ENCODE assay signal across 12 cellular contexts in the genomic region with DNA sequence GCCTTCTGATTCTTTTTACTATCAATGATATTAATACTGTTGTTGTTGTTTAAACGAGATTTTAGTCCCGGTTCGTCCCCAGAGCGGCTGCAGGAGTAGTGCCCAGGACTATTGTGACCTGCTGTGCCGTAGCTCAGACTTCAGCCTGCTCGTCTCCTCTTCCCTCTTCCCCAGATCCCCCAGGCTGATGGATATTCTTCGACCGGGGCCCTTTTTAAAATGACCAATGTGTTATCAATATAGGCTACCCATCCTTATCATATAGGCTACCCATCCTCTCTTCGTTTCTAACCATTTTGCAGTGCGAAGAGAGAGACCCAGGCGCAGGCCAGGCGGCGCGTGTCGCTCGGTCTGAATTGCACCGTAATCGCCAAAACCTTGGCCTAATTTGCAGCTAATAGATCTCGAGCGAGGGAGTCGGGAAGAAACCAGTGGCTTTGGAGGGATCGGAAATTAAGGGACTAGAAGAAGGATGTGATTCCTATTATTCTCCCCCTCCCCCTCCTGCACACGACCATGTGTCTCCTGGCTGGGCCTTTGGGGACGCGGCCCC. TPM values are rescaled to one million over a fixed set of nuclear protein-coding genes. Genes with fewer than 3 reads are reported as not detected.
DNase-seq lines count a peak whose midpoint lies in the region; ATAC-seq and TF ChIP-seq lines count a peak whose summit lies in the region.
"Had no signal": no experiment of that assay in that cellular context is flagged by ENCODE, and none has a peak within 500 bp of the region (broad histone marks: within the 10 kb centered on the region; RNA-seq: fewer than 3 reads in every experiment).

No MANE protein-coding gene starts in this region.

- peak overlapping the region in 1 of 2 experiments; percentile 27 for H2BK12ac ChIP-seq in mesenchymal stem cell (ENCODE audit: low read length in 2 of 2)

- H3K27ac ChIP-seq in IMR-90 (ENCODE audit: insufficient read depth, low read length) (peak overlapping the region; percentile 89), colonic mucosa (peak overlapping the region; percentile 63), mesenchymal stem cell (ENCODE audit: low read length, poor library complexity, severe bottlenecking) (peak overlapping the region; percentile 60), suprapubic skin (peak overlapping the region; percentile 84), RWPE1 (no peak overlapping the region)

- H3K23ac ChIP-seq in IMR-90 (ENCODE audit: low read depth, low read length) (peak overlapping the region; percentile 35; the same call in 1 of the 2 replicates), mesenchymal stem cell (ENCODE audit: low read length in 2 of 2) (no peak overlapping the region)

- no peak overlapping the region for H2BK20ac ChIP-seq in IMR-90 (ENCODE audit: low read depth, low read length)

- TF ChIP-seq CTCF in IMR-90 (conservative IDR thresholded peaks at IDR 0.05; ENCODE audit: low read depth, low read length) (no peak), colonic mucosa (IDR thresholded peaks at IDR 0.05) (no peak), suprapubic skin (IDR thresholded peaks at IDR 0.05) (no peak), RWPE1 (conservative IDR thresholded peaks at IDR 0.05; ENCODE audit: low read depth) (no peak)

- TF ChIP-seq EP300 in suprapubic skin (IDR thresholded peaks at IDR 0.05), result no peak

- no peak for ATAC-seq in IMR-90 (ENCODE audit: low read depth)
- ATAC-seq: activated CD8-positive, alpha-beta T cell treated with anti-CD3 and anti-CD28 coated beads, Interleukin-2, amount 10 ng/mL, durations not matched to agents 7 days and 5 days had no signal

- H2BK5ac ChIP-seq in IMR-90 (ENCODE audit: low read depth, low read length, poor library complexity, severe bottlenecking) (no peak overlapping the region), mesenchymal stem cell (ENCODE audit: low read depth, low read length, poor library complexity, severe bottlenecking) (no peak overlapping the region)

- no peak overlapping the region for H3K56ac ChIP-seq in IMR-90 (ENCODE audit: extremely low read depth, insufficient read depth, low read length)

- H2BK120ac ChIP-seq in IMR-90 (ENCODE audit: low read depth, low read length) (peak overlapping the region; percentile 40; the same call in 1 of the 2 replicates), mesenchymal stem cell (ENCODE audit: low read depth, low read length) (peak overlapping the region; percentile 27)

- H3K4me2 ChIP-seq in IMR-90 (ENCODE audit: low read depth, low read length) (peak overlapping the region; percentile 89; the same call in 1 of the 2 replicates), mesenchymal stem cell (ENCODE audit: low read length, poor library complexity, severe bottlenecking) (peak overlapping the region; percentile 98)

- H3K36me3 ChIP-seq in IMR-90 (ENCODE audit: control insufficient read depth, insufficient read depth, low read length) (peaks cover 9% of the 10 kb centered on the region), colonic mucosa (no peaks in the 10 kb centered on the region), mesenchymal stem cell (ENCODE audit: control insufficient read depth in 1 of 2, insufficient read depth in 2 of 2, low read depth in 1 of 2, low read length in 2 of 2) (peaks cover 13 to 23% of the 10 kb centered on the region in 2 experiments), suprapubic skin (no peaks in the 10 kb centered on the region)

- H3K4ac ChIP-seq in IMR-90 (ENCODE audit: low read depth, low read length) (peak overlapping the region; percentile 57), mesenchymal stem cell (ENCODE audit: low read depth in 1 of 2, low read length in 2 of 2) (peak overlapping the region; percentile 46 to 81)

- TF ChIP-seq POLR2A in IMR-90 (IDR thresholded peaks at IDR 0.05; ENCODE audit: low read depth, low read length) (0 out of 2 replicates have a peak, but pooled peaks have one; percentile 5), suprapubic skin (IDR thresholded peaks at IDR 0.05) (no peak)

- peak overlapping the region; percentile 14; the same call in 1 of the 2 replicates for H4K5ac ChIP-seq in IMR-90 (ENCODE audit: low read depth, low read length)

- H3K4me1 ChIP-seq in IMR-90 (ENCODE audit: control insufficient read depth, insufficient read depth, low read length) (peaks cover 17% of the 10 kb centered on the region), colonic mucosa (peaks cover 4% of the 10 kb centered on the region), mesenchymal stem cell (ENCODE audit: control insufficient read depth, insufficient read depth, low read depth, low read length) (peaks cover 39% of the 10 kb centered on the region), suprapubic skin (peaks cover 29% of the 10 kb centered on the region)

- peak overlapping the region; percentile 87 for H2AK9ac ChIP-seq in IMR-90 (replicated peaks; ENCODE audit: low read depth, low read length, poor library complexity)

- H4K91ac ChIP-seq in IMR-90 (ENCODE audit: insufficient read depth, low read depth, low read length), result no peak overlapping the region
- peak overlapping the region; percentile 54 for H4K91ac ChIP-seq in mesenchymal stem cell (ENCODE audit: low read length)

- H3K14ac ChIP-seq in IMR-90 (replicated peaks; ENCODE audit: low read depth, low read length) (no peak overlapping the region), mesenchymal stem cell (ENCODE audit: low read length in 2 of 2) (no peak overlapping the region)

- no peak overlapping the region for H3K18ac ChIP-seq in IMR-90 (ENCODE audit: low read depth, low read length)
- H3K18ac ChIP-seq in mesenchymal stem cell (ENCODE audit: low read depth in 1 of 2, low read length in 2 of 2), result peak overlapping the region; percentile 31 to 93

- BruUV-seq in IMR-90 (replicated peaks; lab: Mats Ljungman, UMichigan), result no TSS peak

- no peaks in the 10 kb centered on the region for H3K9me1 ChIP-seq in IMR-90 (ENCODE audit: insufficient read depth, low read length)

- in situ Hi-C loops in IMR-90 (cut with MboI; ENCODE audit: low sequenced_read_pairs), result no loop called here

- CTCF ChIA-PET in IMR-90 (lab: Yijun Ruan, JAX) (no interaction called here), RWPE1 (lab: Yijun Ruan, JAX) (interaction anchor here (0.6 kb wide), 2 partner anchors 10 to 1236 kb away, joined by 3 to 4 read pairs; no protein-coding TSS in a partner anchor)

- H3K79me1 ChIP-seq in IMR-90 (ENCODE audit: low read depth in 1 of 2, low read length in 2 of 2) (peaks cover 22 to 58% of the 10 kb centered on the region in 2 experiments), mesenchymal stem cell (replicated peaks; ENCODE audit: low read length, poor library complexity, severe bottlenecking) (peaks cover 10% of the 10 kb centered on the region)

- 92% methylated on average over 4 of the region's 25 CpGs; no CpG with 5 or more reads in 1 of the 2 experiments for WGBS in IMR-90 (ENCODE audit: extremely low coverage in 2 of 2, insufficient read length in 1 of 2), 2 experiments
- WGBS in mesenchymal stem cell, result 33% methylated on average over 19 of the region's 25 CpGs
- WGBS in suprapubic skin, result 77% methylated on average over 25 of the region's 25 CpGs

- H3K27me3 ChIP-seq in IMR-90 (ENCODE audit: control insufficient read depth, insufficient read depth, low read length), result no peaks in the 10 kb centered on the region
- peaks cover 21% of the 10 kb centered on the region for H3K27me3 ChIP-seq in colonic mucosa
- no peaks in the 10 kb centered on the region for H3K27me3 ChIP-seq in mesenchymal stem cell (ENCODE audit: control insufficient read depth in 1 of 2, insufficient read depth in 1 of 2, low read length in 2 of 2)
- peaks cover 57% of the 10 kb centered on the region for H3K27me3 ChIP-seq in suprapubic skin
- H3K27me3 ChIP-seq: SJCRH30 had no signal

- H4K8ac ChIP-seq in IMR-90 (ENCODE audit: low read depth in 2 of 2, low read length in 2 of 2) (peak overlapping the region; percentile 61 to 94; a peak in 2 of 4 replicates), mesenchymal stem cell (ENCODE audit: low read length) (peak overlapping the region; percentile 83)

- dilution Hi-C loops in IMR-90 (cut with HindIII; ENCODE audit: low sequenced_read_pairs, unreplicated experiment), result no loop called here

- H2BK15ac ChIP-seq in IMR-90 (ENCODE audit: low read depth, low read length) (no peak overlapping the region), mesenchymal stem cell (ENCODE audit: low read depth, poor library complexity, severe bottlenecking) (peak overlapping the region; percentile 46)

- DNase-seq in IMR-90 (no peak), colonic mucosa (no peak), mesenchymal stem cell (no peak), suprapubic skin (ENCODE audit: low spot score in 2 of 2) (no peak), RKO (ENCODE audit: low spot score) (no peak), NCI-H2196 treated with DMSO at 0.1 percent for 48 hours (lab: John Stamatoyannopoulos, UW; ENCODE audit: unreplicated experiment) (no peak), GM19238 (ENCODE audit: insufficient read length, low spot score) (no peak), RWPE1 (ENCODE audit: low spot score) (no peak)
- DNase-seq: activated CD8-positive, alpha-beta T cell treated with anti-CD3 and anti-CD28 coated beads, Interleukin-2, amount 10 ng/mL, durations not matched to agents 7 days and 5 days; DMS79; NCI-H2227 treated with DMSO at 0.1 percent for 48 hours; SJCRH30 had no signal

- H2AK5ac ChIP-seq in IMR-90 (ENCODE audit: low read depth, low read length) (0 out of 2 replicates have a peak overlapping the region, but pooled peaks have one; percentile 27), mesenchymal stem cell (ENCODE audit: low read length, severe bottlenecking) (peak overlapping the region; percentile 17)

- H2AFZ ChIP-seq in IMR-90 (replicated peaks; ENCODE audit: low read length, poor library complexity), result peak overlapping the region; percentile 89
- no peak overlapping the region for H2AFZ ChIP-seq in mesenchymal stem cell (ENCODE audit: low read depth, low read length)

- intact Hi-C loops in IMR-90 (cut with micrococcal nuclease), result loop anchor here (10.0 kb wide), 1 partner anchor 1941 kb away; no protein-coding TSS in a partner anchor
- intact Hi-C loops in colonic mucosa (cut with DNase I), result loop anchor here (10.0 kb wide), 1 partner anchor 1401 kb away; no protein-coding TSS in a partner anchor

- H4K20me1 ChIP-seq in IMR-90 (ENCODE audit: insufficient read depth, low read length), result no peaks in the 10 kb centered on the region

- H3K9me3 ChIP-seq in IMR-90 (ENCODE audit: control insufficient read depth, insufficient read depth, low read length) (no peaks in the 10 kb centered on the region), colonic mucosa (no peaks in the 10 kb centered on the region), mesenchymal stem cell (ENCODE audit: control insufficient read depth, low read length) (no peaks in the 10 kb centered on the region), suprapubic skin (no peaks in the 10 kb centered on the region)
- H3K9me3 ChIP-seq: SJCRH30 had no signal

- TF ChIP-seq RAD21 in IMR-90 (IDR thresholded peaks at IDR 0.05; ENCODE audit: low read length), result no peak

- peak overlapping the region; percentile 71 for H3K4me3 ChIP-seq in IMR-90 (ENCODE audit: insufficient read depth, low read depth, low read length)
- H3K4me3 ChIP-seq in colonic mucosa, result no peak overlapping the region
- H3K4me3 ChIP-seq in mesenchymal stem cell (ENCODE audit: insufficient read depth in 1 of 2, low read depth in 1 of 2, low read length in 2 of 2), result peak overlapping the region in 1 of 2 experiments; percentile 81
- peak overlapping the region; percentile 60 for H3K4me3 ChIP-seq in suprapubic skin

- POLR2A ChIA-PET in IMR-90 (lab: Charles Lee; ENCODE audit: unreplicated experiment) (no interaction called here), RWPE1 (lab: Yijun Ruan, JAX; ENCODE audit: low non-redundant PET) (no interaction called here)

- peak overlapping the region; percentile 73; the same call in 1 of the 2 replicates for H3K9ac ChIP-seq in IMR-90 (ENCODE audit: low read depth, low read length)
- H3K9ac ChIP-seq in colonic mucosa (ENCODE audit: low read depth in 2 of 2, low read length in 2 of 2), result no peak overlapping the region
- peak overlapping the region; percentile 89 for H3K9ac ChIP-seq in mesenchymal stem cell (ENCODE audit: low read length)

RNA-seq across cellular contexts. Expression of gene NR2F2, which starts 23.0 kb away (rescaled TPM):
- total RNA-seq in IMR-90 (2012; rRNA removed) (20.3 and 28.1 TPM in 2 replicates), colonic mucosa (10 to 100 TPM; 25.7 to 35.0 TPM), suprapubic skin (10 to 100 TPM in 2 of 4 donors, 1 to 10 TPM in 2; 4.0 to 12.7 (median 7.1) TPM)
- 161 and 185 TPM in 2 replicates for polyA plus RNA-seq in IMR-90 (2012; rRNA removed)
- polyA plus RNA-seq in IMR-90 (2012; cell fraction: cytosol; rRNA removed), result 113 and 142 TPM in 2 replicates
- 109 and 182 TPM in 2 replicates for polyA plus RNA-seq in IMR-90 (2012; cell fraction: nucleus; rRNA removed; ENCODE audit: low replicate concordance)
- polyA plus RNA-seq in mesenchymal stem cell (2013, experiment 1 of 2), result 117 TPM
- 115 TPM for polyA plus RNA-seq in mesenchymal stem cell (2013, experiment 2 of 2)
- total RNA-seq: activated CD8-positive, alpha-beta T cell treated with anti-CD3 and anti-CD28 coated beads, Interleukin-2, amount 10 ng/mL, durations not matched to agents 7 days and 5 days had no signal

Comparison
In these comparisons a context has a peak if more than half of its experiments do, and no peak if none do; other contexts are left out.
1. H3K9ac ChIP-seq: peak in IMR-90 (single experiment) and mesenchymal stem cell (single experiment); none in colonic mucosa (0 of 2).